Comparison of ENCODE assay signal across 10 cellular contexts in genomic region chr6:109304284-109305015, GRCh38.
DNase-seq lines count a peak whose midpoint lies in the region; ATAC-seq and TF ChIP-seq lines count a peak whose summit lies in the region.
"Had no signal": no experiment of that assay in that cellular context is flagged by ENCODE, and none has a peak within 500 bp of the region (broad histone marks: within the 10 kb centered on the region; RNA-seq: fewer than 3 reads in every experiment).

No MANE protein-coding gene starts in this region.

- DNase-seq in activated CD8-positive, alpha-beta memory T cell treated with anti-CD3 and anti-CD28 coated beads, Interleukin-2, amount 10 ng/mL, durations not matched to agents 7 days and 5 days, result peak; percentile 49
- no peak for DNase-seq in activated CD8-positive, alpha-beta memory T cell treated with anti-CD3 and anti-CD28 coated beads, Interleukin-2, amount 50 U/mL, for 4 hours
- DNase-seq in breast epithelium (ENCODE audit: low spot score in 2 of 2) (no peak), NCI-H510A (lab: John Stamatoyannopoulos, UW) (no peak), HFFc6 (no peak)
- DNase-seq in stimulated activated effector memory CD8-positive, alpha-beta T cell treated with anti-CD3 and anti-CD28 coated beads, Interleukin-12 subunit alpha, Interleukin-12 subunit beta, amount 100 ng/mL, for 72 hours (ENCODE audit: low spot score in 2 of 2), result peak in 1 of 2 donors; percentile 66

- H3K4me1 Mint-ChIP-seq in activated CD8-positive, alpha-beta memory T cell treated with anti-CD3 and anti-CD28 coated beads, Interleukin-2, amount 10 ng/mL, durations not matched to agents 7 days and 5 days, result peaks cover 25% of the 10 kb centered on the region
- peaks cover 31% of the 10 kb centered on the region for H3K4me1 Mint-ChIP-seq in stimulated activated effector memory CD8-positive, alpha-beta T cell treated with anti-CD3 and anti-CD28 coated beads, Interleukin-12 subunit alpha, Interleukin-12 subunit beta, amount 100 ng/mL, for 72 hours
- peaks cover 30% of the 10 kb centered on the region for H3K4me1 Mint-ChIP-seq in HFFc6 (ENCODE audit: low read depth)

- TF ChIP-seq POLR2A in breast epithelium (IDR thresholded peaks at IDR 0.05), result no peak

- peaks cover 2% of the 10 kb centered on the region for H3K36me3 Mint-ChIP-seq in activated CD8-positive, alpha-beta memory T cell treated with anti-CD3 and anti-CD28 coated beads, Interleukin-2, amount 10 ng/mL, durations not matched to agents 7 days and 5 days
- no peaks in the 10 kb centered on the region for H3K36me3 Mint-ChIP-seq in stimulated activated effector memory CD8-positive, alpha-beta T cell treated with anti-CD3 and anti-CD28 coated beads, Interleukin-12 subunit alpha, Interleukin-12 subunit beta, amount 100 ng/mL, for 72 hours
- no peaks in the 10 kb centered on the region for H3K36me3 Mint-ChIP-seq in HFFc6 (ENCODE audit: low read depth)

- no peak for TF ChIP-seq CTCF in breast epithelium (IDR thresholded peaks at IDR 0.05)
- TF ChIP-seq CTCF in HFFc6 (IDR thresholded peaks at IDR 0.05), result no peak

- peak overlapping the region; percentile 43 for H3K27ac ChIP-seq in KOPT-K1 (ENCODE audit: low read depth, low read length, poor library complexity, severe bottlenecking)
- H3K27ac ChIP-seq in breast epithelium, result peak overlapping the region; percentile 60 to 68
- H3K27ac ChIP-seq: C4-2B had no signal

- CTCF ChIA-PET in activated CD8-positive, alpha-beta memory T cell treated with anti-CD3 and anti-CD28 coated beads, Interleukin-2, amount 10 ng/mL, durations not matched to agents 7 days and 5 days (lab: Charles Lee), result no interaction called here

- no peaks in the 10 kb centered on the region for H3K9me3 ChIP-seq in KOPT-K1 (ENCODE audit: insufficient read depth, low read length, poor library complexity, severe bottlenecking)
- H3K9me3 ChIP-seq in breast epithelium, result no peaks in the 10 kb centered on the region

- H3K4me3 Mint-ChIP-seq in activated CD8-positive, alpha-beta memory T cell treated with anti-CD3 and anti-CD28 coated beads, Interleukin-2, amount 10 ng/mL, durations not matched to agents 7 days and 5 days, result no peak overlapping the region
- H3K4me3 Mint-ChIP-seq in stimulated activated effector memory CD8-positive, alpha-beta T cell treated with anti-CD3 and anti-CD28 coated beads, Interleukin-12 subunit alpha, Interleukin-12 subunit beta, amount 100 ng/mL, for 72 hours, result no peak overlapping the region
- no peak overlapping the region for H3K4me3 Mint-ChIP-seq in HFFc6

- H3K9me3 Mint-ChIP-seq in activated CD8-positive, alpha-beta memory T cell treated with anti-CD3 and anti-CD28 coated beads, Interleukin-2, amount 10 ng/mL, durations not matched to agents 7 days and 5 days (ENCODE audit: low read depth), result no peaks in the 10 kb centered on the region
- H3K9me3 Mint-ChIP-seq in stimulated activated effector memory CD8-positive, alpha-beta T cell treated with anti-CD3 and anti-CD28 coated beads, Interleukin-12 subunit alpha, Interleukin-12 subunit beta, amount 100 ng/mL, for 72 hours, result no peaks in the 10 kb centered on the region
- no peaks in the 10 kb centered on the region for H3K9me3 Mint-ChIP-seq in HFFc6

- peak; percentile 79 for ATAC-seq in activated CD8-positive, alpha-beta memory T cell treated with anti-CD3 and anti-CD28 coated beads, Interleukin-2, amount 10 ng/mL, durations not matched to agents 7 days and 5 days
- peak; percentile 68 for ATAC-seq in stimulated activated effector memory CD8-positive, alpha-beta T cell treated with anti-CD3 and anti-CD28 coated beads, Interleukin-12 subunit alpha, Interleukin-12 subunit beta, amount 100 ng/mL, for 72 hours
- no peak for ATAC-seq in GM18907 (IDR thresholded peaks at IDR 0.05; ENCODE audit: unreplicated experiment)
- ATAC-seq: esophagus mucosa had no signal

- intact Hi-C loops in breast epithelium (cut with DNase I; ENCODE audit: low total_unique reads), result no loop called here

- H3K4me1 ChIP-seq in breast epithelium, result no peaks in the 10 kb centered on the region

- H3K27me3 ChIP-seq in breast epithelium, result no peaks in the 10 kb centered on the region

- H3K36me3 ChIP-seq in KOPT-K1 (ENCODE audit: insufficient read depth, low read length) (no peaks in the 10 kb centered on the region), breast epithelium (no peaks in the 10 kb centered on the region)

- no peak overlapping the region for H3K4me3 ChIP-seq in breast epithelium

- peak overlapping the region; percentile 55 for H3K27ac Mint-ChIP-seq in activated CD8-positive, alpha-beta memory T cell treated with anti-CD3 and anti-CD28 coated beads, Interleukin-2, amount 10 ng/mL, durations not matched to agents 7 days and 5 days
- H3K27ac Mint-ChIP-seq in stimulated activated effector memory CD8-positive, alpha-beta T cell treated with anti-CD3 and anti-CD28 coated beads, Interleukin-12 subunit alpha, Interleukin-12 subunit beta, amount 100 ng/mL, for 72 hours, result peak overlapping the region; percentile 18
- H3K27ac Mint-ChIP-seq in HFFc6, result no peak overlapping the region; the same call in 1 of the 2 replicates

- H3K27me3 Mint-ChIP-seq in activated CD8-positive, alpha-beta memory T cell treated with anti-CD3 and anti-CD28 coated beads, Interleukin-2, amount 10 ng/mL, durations not matched to agents 7 days and 5 days, result peaks cover 7% of the 10 kb centered on the region
- peaks cover 15% of the 10 kb centered on the region for H3K27me3 Mint-ChIP-seq in HFFc6 (ENCODE audit: insufficient read depth)
